ENCODE assay signal across 8 cellular contexts in the genomic region with DNA sequence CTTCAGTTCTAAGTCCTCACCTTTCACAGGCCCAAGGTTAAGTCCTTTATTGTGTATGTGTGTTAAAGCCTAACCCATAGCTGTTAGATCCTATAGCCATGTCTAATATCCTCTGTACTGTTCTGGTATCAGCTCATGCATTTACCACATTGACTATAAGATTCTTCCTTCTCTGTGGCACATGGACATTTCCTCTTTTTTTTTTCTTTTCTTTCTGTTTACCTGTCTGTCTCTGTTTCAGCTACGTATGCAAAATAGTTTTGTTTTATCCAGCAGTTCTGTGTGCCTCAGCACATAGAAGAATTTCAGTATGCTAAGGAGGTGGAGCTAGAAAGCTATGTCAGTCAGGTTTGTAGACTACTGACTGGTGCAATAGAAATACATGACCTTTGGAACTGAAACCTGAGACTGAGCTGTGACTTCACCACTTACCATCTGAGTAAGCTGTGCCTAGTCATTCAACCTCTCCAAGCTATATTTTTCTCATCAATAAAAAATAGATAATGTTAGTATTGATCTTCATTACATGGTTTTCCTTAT.
DNase-seq lines count a peak whose midpoint lies in the region; ATAC-seq and TF ChIP-seq lines count a peak whose summit lies in the region.

No MANE protein-coding gene starts in this region.

- H3K27me3 ChIP-seq in GM23248 (replicated peaks; ENCODE audit: insufficient read depth) (no peaks in the 10 kb centered on the region), BE2C (no peaks in the 10 kb centered on the region)

- H2AFZ ChIP-seq in GM23248, result no peak overlapping the region

- H3K9me3 Mint-ChIP-seq in type B pancreatic cell, result peaks cover 17% of the 10 kb centered on the region

- no peak overlapping the region for H3K27ac ChIP-seq in GM23248

- ATAC-seq in GM18511 (IDR thresholded peaks at IDR 0.05; ENCODE audit: unreplicated experiment), result peak; percentile 99
- peak; percentile 98 for ATAC-seq in GM21576 (IDR thresholded peaks at IDR 0.05; ENCODE audit: unreplicated experiment)
- ATAC-seq in HG03575 (IDR thresholded peaks at IDR 0.05; ENCODE audit: extremely low read depth, insufficient number of reproducible peaks, low FRiP score, unreplicated experiment), result peak; percentile 99

- in situ Hi-C loops in GM23248 (cut with MboI), result no loop called here

- peak overlapping the region; percentile 40 for H3K4me3 Mint-ChIP-seq in type B pancreatic cell

- H3K9me2 ChIP-seq in GM23248 (ENCODE audit: insufficient read depth), result no peaks in the 10 kb centered on the region

- WGBS in GM23248 (ENCODE audit: low coverage in 1 of 2, low lambda C conversion rate in 2 of 2, missing lambda C conversion rate in 2 of 2), 2 experiments, result 80 to 82% methylated on average over 1 of the region's 1 CpG

- TF ChIP-seq CTCF in type B pancreatic cell (conservative IDR thresholded peaks at IDR 0.05) (no peak), BE2C (IDR thresholded peaks at IDR 0.05; ENCODE audit: low read depth, low read length) (no peak)

- H3K9me3 ChIP-seq in GM23248 (ENCODE audit: low read depth), result no peaks in the 10 kb centered on the region
- no peaks in the 10 kb centered on the region for H3K9me3 ChIP-seq in BE2C

- H3K27me3 Mint-ChIP-seq in type B pancreatic cell, result no peaks in the 10 kb centered on the region

- peak overlapping the region; percentile 79 for H3K27ac Mint-ChIP-seq in type B pancreatic cell

- no peak overlapping the region for H3K9ac ChIP-seq in GM23248

- peaks cover 17% of the 10 kb centered on the region for H3K4me1 Mint-ChIP-seq in type B pancreatic cell (ENCODE audit: unreplicated experiment)

- H3K4me1 ChIP-seq in GM23248 (ENCODE audit: insufficient read depth) (no peaks in the 10 kb centered on the region), BE2C (no peaks in the 10 kb centered on the region; the same call in 1 of the 2 replicates)

- no peak overlapping the region for H3K4me2 ChIP-seq in GM23248 (ENCODE audit: unreplicated experiment)

- H3K36me3 ChIP-seq in GM23248 (ENCODE audit: low read depth) (no peaks in the 10 kb centered on the region; the same call in 1 of the 2 replicates), BE2C (no peaks in the 10 kb centered on the region)

- peak; percentile 47 for DNase-seq in amniotic epithelial cell (ENCODE audit: low read depth)
- DNase-seq in type B pancreatic cell (ENCODE audit: extremely low spot score, unreplicated experiment), result no peak
- DNase-seq in GM23248, result no peak
- no peak for DNase-seq in OCI-M2 (lab: John Stamatoyannopoulos, UW; ENCODE audit: unreplicated experiment)
- no peak for DNase-seq in BE2C

- H3K36me3 Mint-ChIP-seq in type B pancreatic cell, result peaks cover 10% of the 10 kb centered on the region

- H3K4me3 ChIP-seq in GM23248, result no peak overlapping the region
- H3K4me3 ChIP-seq in BE2C (ENCODE audit: low read depth, low read length), result no peak overlapping the region

- no peaks in the 10 kb centered on the region for H4K20me1 ChIP-seq in GM23248 (ENCODE audit: insufficient read depth)

- H3F3A ChIP-seq in GM23248 (ENCODE audit: insufficient read depth), result no peaks in the 10 kb centered on the region

- no peaks in the 10 kb centered on the region for H3K79me2 ChIP-seq in GM23248 (ENCODE audit: insufficient read depth)
